In genomic region chr2:119659601-119660342, GRCh38 we compare ENCODE assay signal across 8 cellular contexts. TPM values are rescaled to one million over a fixed set of nuclear protein-coding genes. Genes with fewer than 3 reads are reported as not detected.
A peak's percentile ranks its signal among the peaks of the same experiment; 100 is the strongest.
DNase-seq lines count a peak whose midpoint lies in the region; ATAC-seq, FAIRE-seq and TF ChIP-seq lines count a peak whose summit lies in the region.

No MANE protein-coding gene starts in this region.

- H3K9ac ChIP-seq in parathyroid adenoma: no peak overlapping the region

- peaks cover 4% of the 10 kb centered on the region for H3K9me3 Mint-ChIP-seq in activated CD4-positive, alpha-beta T cell treated with anti-CD3 and anti-CD28 coated beads, Interleukin-2, amount 10 ng/mL, durations not matched to agents 24 days and 14 days

- no peak overlapping the region for H3K4me2 ChIP-seq in parathyroid adenoma (ENCODE audit: low read length)

- DNase-seq in NCI-H146 treated with DMSO at 0.1 percent for 48 hours (lab: John Stamatoyannopoulos, UW; ENCODE audit: unreplicated experiment): peak; percentile 5
- peak; percentile 78 for DNase-seq in activated CD4-positive, alpha-beta T cell treated with anti-CD3 and anti-CD28 coated beads, Interleukin-2, amount 10 ng/mL, durations not matched to agents 24 days and 14 days
- peak; percentile 54 for DNase-seq in fibroblast of mammary gland (ENCODE audit: low read depth)

- H3K27me3 Mint-ChIP-seq in activated CD4-positive, alpha-beta T cell treated with anti-CD3 and anti-CD28 coated beads, Interleukin-2, amount 10 ng/mL, durations not matched to agents 24 days and 14 days: peaks cover 8% of the 10 kb centered on the region

- H3K9me3 ChIP-seq in parathyroid adenoma (ENCODE audit: control insufficient read depth, low read length): no peaks in the 10 kb centered on the region

- no peak overlapping the region for H3K27ac ChIP-seq in 22Rv1
- H3K27ac ChIP-seq in parathyroid adenoma: no peak overlapping the region

- peak; percentile 41 for FAIRE-seq in G401.6 (lab: Jason Lieb, UNC)

- no peaks in the 10 kb centered on the region for H3K36me3 ChIP-seq in parathyroid adenoma (ENCODE audit: control insufficient read depth, insufficient read depth, low read length)

- no peak for ATAC-seq in HG02885 (IDR thresholded peaks at IDR 0.05; ENCODE audit: poor library complexity, unreplicated experiment)
- no peak for ATAC-seq in GM19023 (IDR thresholded peaks at IDR 0.05; ENCODE audit: unreplicated experiment)

- peaks cover 14% of the 10 kb centered on the region for H3K4me1 Mint-ChIP-seq in activated CD4-positive, alpha-beta T cell treated with anti-CD3 and anti-CD28 coated beads, Interleukin-2, amount 10 ng/mL, durations not matched to agents 24 days and 14 days

- no peaks in the 10 kb centered on the region for H3K36me3 Mint-ChIP-seq in activated CD4-positive, alpha-beta T cell treated with anti-CD3 and anti-CD28 coated beads, Interleukin-2, amount 10 ng/mL, durations not matched to agents 24 days and 14 days (ENCODE audit: low read depth)

- no peaks in the 10 kb centered on the region for H3K27me3 ChIP-seq in parathyroid adenoma (ENCODE audit: control insufficient read depth, insufficient read depth, low read length)

- no peak overlapping the region for H3K4me3 ChIP-seq in fibroblast of mammary gland (ENCODE audit: control insufficient read depth, low read depth, low read length)
- H3K4me3 ChIP-seq in parathyroid adenoma (ENCODE audit: low read depth, low read length): no peak overlapping the region

- no peaks in the 10 kb centered on the region for H3K4me1 ChIP-seq in parathyroid adenoma

- intact Hi-C loops in activated CD4-positive, alpha-beta T cell treated with anti-CD3 and anti-CD28 coated beads, Interleukin-2, amount 10 ng/mL, durations not matched to agents 24 days and 14 days (cut with micrococcal nuclease): loop anchor here (1.0 to 5.0 kb wide), 3 partner anchors 18 to 777 kb away; no protein-coding TSS in a partner anchor

- peak overlapping the region; percentile 35 for H2AFZ ChIP-seq in parathyroid adenoma

- no peak overlapping the region for H3K27ac Mint-ChIP-seq in activated CD4-positive, alpha-beta T cell treated with anti-CD3 and anti-CD28 coated beads, Interleukin-2, amount 10 ng/mL, durations not matched to agents 24 days and 14 days

- peak; percentile 73 for TF ChIP-seq CTCF in 22Rv1 (IDR thresholded peaks at IDR 0.05)
- TF ChIP-seq CTCF in fibroblast of mammary gland (conservative IDR thresholded peaks at IDR 0.05; ENCODE audit: control insufficient read depth, insufficient read depth, low read depth, low read length): peak; percentile 95
- peak; percentile 87 for TF ChIP-seq CTCF in parathyroid adenoma (IDR thresholded peaks at IDR 0.05)

- no peak overlapping the region for H3K4me3 Mint-ChIP-seq in activated CD4-positive, alpha-beta T cell treated with anti-CD3 and anti-CD28 coated beads, Interleukin-2, amount 10 ng/mL, durations not matched to agents 24 days and 14 days

- no peaks in the 10 kb centered on the region for H3K79me2 ChIP-seq in parathyroid adenoma

RNA-seq across cellular contexts. Expression of gene TMEM177, which starts 19.2 kb away (rescaled TPM):
- total RNA-seq in activated CD4-positive, alpha-beta T cell treated with anti-CD3 and anti-CD28 coated beads, Interleukin-2, amount 10 ng/mL, durations not matched to agents 24 days and 14 days: 19.0 and 20.6 TPM in 2 replicates

Comparison
In these comparisons a context has a peak if more than half of its experiments do, and no peak if none do; other contexts are left out.
1. DNase-seq: peak in every context shown above with its lines; median percentile 78 in activated CD4-positive, alpha-beta T cell treated with anti-CD3 and anti-CD28 coated beads, Interleukin-2, amount 10 ng/mL, durations not matched to agents 24 days and 14 days; 54 in fibroblast of mammary gland; 5 in NCI-H146 treated with DMSO at 0.1 percent for 48 hours.